In the genomic region with DNA sequence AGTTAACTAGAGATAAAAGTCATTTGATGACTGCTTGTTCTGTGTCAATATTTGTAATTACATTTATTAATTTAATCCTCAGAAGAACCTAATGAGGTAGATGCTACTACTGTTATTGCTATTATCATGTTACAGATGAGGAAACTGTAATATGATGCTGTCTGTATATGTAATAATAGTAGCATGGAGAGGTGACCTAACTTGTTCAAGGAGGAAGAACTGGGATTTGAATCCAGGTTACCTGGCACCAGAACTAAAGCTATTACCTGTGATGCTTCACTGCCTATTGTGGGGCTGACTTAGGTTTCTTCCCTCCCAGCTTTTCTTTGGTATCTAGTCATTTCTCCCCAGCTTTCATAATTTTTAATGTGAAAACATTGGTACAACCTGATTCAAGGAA, we compare ENCODE assay signal across 17 cellular contexts.
"Had no signal": no experiment of that assay in that cellular context is flagged by ENCODE, and none has a peak within 500 bp of the region (broad histone marks: within the 10 kb centered on the region; RNA-seq: fewer than 3 reads in every experiment).

No MANE protein-coding gene starts in this region.

- H3K27ac Mint-ChIP-seq: activated naive CD4-positive, alpha-beta T cell treated with anti-CD3 and anti-CD28 coated beads, Interleukin-2, amount 50 U/mL, for 72 hours; immature natural killer cell; natural killer cell treated with Interleukin-12 subunit alpha and Interleukin-12 subunit beta and Interleukin-15 and Interleukin-18, amount 100 ng/mL, for 72 hours had no signal

- H3K9me3 ChIP-seq: body of pancreas, mucosa of descending colon, tibial nerve had no signal

- H3K27ac ChIP-seq: body of pancreas, tibial nerve had no signal

- H3K4me3 Mint-ChIP-seq: activated T-cell treated with anti-CD3 and anti-CD28 coated beads, Interleukin-2, amount 50 U/mL, for 4 hours; effector memory CD8-positive, alpha-beta T cell; immature natural killer cell; natural killer cell treated with Interleukin-12 subunit alpha and Interleukin-12 subunit beta and Interleukin-15 and Interleukin-18, amount 100 ng/mL, for 72 hours had no signal

- H3K9me3 Mint-ChIP-seq: activated naive CD4-positive, alpha-beta T cell treated with anti-CD3 and anti-CD28 coated beads, Interleukin-2, amount 50 U/mL, for 72 hours; activated T-cell treated with anti-CD3 and anti-CD28 coated beads, Interleukin-2, amount 50 U/mL, for 4 hours; effector memory CD8-positive, alpha-beta T cell; immature natural killer cell; natural killer cell treated with Interleukin-12 subunit alpha and Interleukin-12 subunit beta and Interleukin-15 and Interleukin-18, amount 100 ng/mL, for 72 hours had no signal

- H3K36me3 ChIP-seq: tibial nerve had no signal

- H3K36me3 Mint-ChIP-seq: activated naive CD4-positive, alpha-beta T cell treated with anti-CD3 and anti-CD28 coated beads, Interleukin-2, amount 50 U/mL, for 72 hours; immature natural killer cell; natural killer cell treated with Interleukin-12 subunit alpha and Interleukin-12 subunit beta and Interleukin-15 and Interleukin-18, amount 100 ng/mL, for 72 hours had no signal

- H3K4me3 ChIP-seq: body of pancreas, mucosa of descending colon, smooth muscle cell, tibial nerve had no signal

- H3K27me3 Mint-ChIP-seq: effector memory CD8-positive, alpha-beta T cell; natural killer cell treated with Interleukin-12 subunit alpha and Interleukin-12 subunit beta and Interleukin-15 and Interleukin-18, amount 100 ng/mL, for 72 hours; progenitor cell of endocrine pancreas had no signal

- ATAC-seq: activated naive CD4-positive, alpha-beta T cell treated with anti-CD3 and anti-CD28 coated beads, Interleukin-2, amount 50 U/mL, for 72 hours; activated T-cell treated with anti-CD3 and anti-CD28 coated beads, Interleukin-2, amount 50 U/mL, for 4 hours; body of pancreas; effector memory CD8-positive, alpha-beta T cell; left colon; mucosa of descending colon; natural killer cell treated with Interleukin-12 subunit alpha and Interleukin-12 subunit beta and Interleukin-15 and Interleukin-18, amount 100 ng/mL, for 72 hours had no signal

- DNase-seq: activated CD4-positive, alpha-beta T cell treated with anti-CD3 and anti-CD28 coated beads, Interleukin-2, amount 50 U/mL, for 4 hours; activated effector memory CD4-positive, alpha-beta T cell treated with anti-CD3 and anti-CD28 coated beads, Interleukin-2, amount 50 U/mL, for 16 hours; activated T-cell treated with anti-CD3 and anti-CD28 coated beads, Interleukin-2, amount 50 U/mL, for 4 hours; amniotic stem cell; body of pancreas; effector memory CD8-positive, alpha-beta T cell; glutamatergic neuron; immature natural killer cell; left colon; mucosa of descending colon; occipital lobe; right cardiac atrium had no signal

- H3K27me3 ChIP-seq: body of pancreas, tibial nerve had no signal
